1 cellular context compared by ENCODE assay signal in the genomic region with DNA sequence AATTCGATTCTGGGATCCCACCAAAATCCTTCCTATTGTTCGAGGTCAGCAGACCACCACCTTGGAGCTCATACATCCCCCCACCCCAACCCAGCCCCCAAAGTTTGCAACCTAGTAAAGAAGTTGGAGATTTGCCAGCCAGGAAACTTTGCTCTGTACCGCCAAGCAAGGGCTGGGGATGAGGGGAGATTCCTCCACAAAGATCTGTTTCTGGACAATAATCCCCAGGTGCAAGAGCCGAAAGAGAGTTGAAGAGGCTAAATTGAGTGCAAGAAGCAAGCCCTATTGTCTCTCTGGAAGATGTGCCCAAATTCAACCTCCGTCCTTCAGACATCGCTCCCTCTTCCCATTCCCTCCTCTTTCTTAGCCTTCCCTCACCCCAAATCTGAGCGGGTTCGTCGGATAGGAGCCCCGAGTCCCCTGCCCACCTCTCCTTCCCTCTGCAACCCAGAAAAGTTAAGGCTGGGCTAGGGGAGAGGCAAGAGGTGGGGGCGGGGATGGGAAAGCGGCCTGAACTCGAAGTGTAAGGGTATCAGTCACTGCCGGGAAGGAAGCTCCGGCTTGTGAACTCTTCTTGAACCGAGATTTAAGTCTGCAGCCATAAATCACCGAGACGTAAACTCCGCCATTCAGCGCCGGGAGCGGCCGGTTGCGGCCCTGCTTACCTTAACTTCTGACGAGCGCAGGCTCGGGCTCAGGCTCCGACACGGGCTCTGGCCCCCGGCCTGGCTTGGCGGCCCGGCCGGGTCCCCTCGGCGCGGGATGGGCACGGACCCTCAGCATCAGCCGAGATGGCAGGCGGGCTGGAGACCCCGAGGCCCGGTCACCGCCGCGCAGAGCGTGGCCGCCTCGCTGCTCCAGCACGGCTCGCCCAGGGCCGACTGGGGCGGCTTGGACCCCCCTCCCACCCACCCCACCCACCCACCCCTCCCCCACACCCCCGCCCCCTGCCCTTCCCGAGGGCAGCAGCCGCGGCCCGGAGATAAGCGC.
TF ChIP-seq lines count a peak whose summit lies in the region.

No MANE protein-coding gene starts in this region.

TF ChIP-seq in endothelial cell of umbilical vein, 7 proteins besides CTCF, POLR2A, EP300 and RAD21 (continued from another document):
- peak; percentile 93 for TF ChIP-seq POLR2AphosphoS5 (IDR thresholded peaks at IDR 0.05; ENCODE audit: insufficient read depth, low read depth, low read length)
TF ChIP-seq in endothelial cell of umbilical vein: peak in this region for 3.
